25 cellular contexts compared by ENCODE assay signal in genomic region chr1:176944606-176945005, GRCh38.
"Had no signal": no experiment of that assay in that cellular context is flagged by ENCODE, and none has a peak within 500 bp of the region (broad histone marks: within the 10 kb centered on the region; RNA-seq: fewer than 3 reads in every experiment).

No MANE protein-coding gene starts in this region.

- H3K79me2 ChIP-seq: hepatocyte had no signal

- ATAC-seq: effector memory CD8-positive, alpha-beta T cell; esophagus mucosa; gastrocnemius medialis; left lung; left ventricle myocardium superior; lower lobe of right lung had no signal

- H3K4me3 ChIP-seq: colonic mucosa, esophagus squamous epithelium, gastrocnemius medialis, hepatocyte, left lung, lower lobe of right lung had no signal

- DNase-seq: colonic mucosa; cortex of kidney; effector CD8-positive, alpha-beta T cell; effector memory CD8-positive, alpha-beta T cell; endodermal cell; erythroblast; esophagus squamous epithelium; foreskin fibroblast; foreskin melanocyte; gastrocnemius medialis; glutamatergic neuron; head of caudate nucleus; hypothalamus; immature natural killer cell; islet precursor cell; kidney; kidney glomerular epithelial cell; left lung; left ventricle myocardium superior; lower lobe of right lung; mesenchymal stem cell; midbrain had no signal

- H3K9me3 ChIP-seq: colonic mucosa, esophagus squamous epithelium, gastrocnemius medialis, left lung, lower lobe of right lung had no signal

- H3K36me3 ChIP-seq: colonic mucosa, esophagus squamous epithelium, gastrocnemius medialis, left lung, lower lobe of right lung had no signal

- H3K4me2 ChIP-seq: hepatocyte had no signal

- H2AFZ ChIP-seq: hepatocyte had no signal

- H3K4me1 ChIP-seq: colonic mucosa, esophagus squamous epithelium, gastrocnemius medialis, left lung, lower lobe of right lung had no signal

- H3K27me3 ChIP-seq: colonic mucosa, gastrocnemius medialis, left lung had no signal

- H3K27ac ChIP-seq: colonic mucosa, epithelial cell of prostate, esophagus squamous epithelium, gastrocnemius medialis, hepatocyte, left lung, lower lobe of right lung had no signal
